Comparison of ENCODE assay signal across 15 cellular contexts in the genomic region with DNA sequence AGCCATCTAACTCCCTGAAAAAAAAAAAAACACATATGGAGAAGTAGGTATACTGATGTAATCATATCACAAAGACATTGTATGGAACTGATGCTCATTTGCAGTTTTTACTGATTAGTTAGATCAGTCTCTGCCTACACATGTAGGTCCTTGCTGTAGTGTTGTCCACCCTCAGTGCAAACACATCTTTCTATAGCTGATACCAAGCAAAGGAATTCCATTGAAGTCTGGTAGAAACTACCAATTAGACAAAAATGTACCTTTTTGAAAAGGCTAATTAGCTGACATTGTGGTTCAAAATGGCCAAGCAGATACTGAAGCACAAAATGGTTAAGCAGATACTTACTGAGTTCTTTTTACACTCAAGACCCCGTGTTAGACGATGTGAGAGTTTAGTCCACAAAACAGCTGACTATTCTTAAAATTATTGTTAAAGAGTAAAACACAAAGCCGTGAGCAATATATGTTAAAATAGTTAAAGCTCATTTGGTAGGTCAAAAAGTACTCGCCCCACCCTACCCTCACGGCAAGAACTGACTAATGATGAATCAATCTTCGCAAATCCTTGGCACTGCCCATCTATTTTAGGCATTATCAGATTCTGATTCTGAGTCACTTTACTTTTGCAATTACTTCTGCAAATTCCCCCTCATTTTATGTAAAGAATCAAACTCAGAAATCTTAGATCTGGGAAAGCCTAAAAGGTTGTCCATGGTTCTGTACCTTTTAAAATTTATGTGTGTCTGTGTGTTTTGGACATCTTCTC. TPM values are rescaled to one million over a fixed set of nuclear protein-coding genes. Genes with fewer than 3 reads are reported as not detected.
DNase-seq lines count a peak whose midpoint lies in the region; ATAC-seq and TF ChIP-seq lines count a peak whose summit lies in the region.
"Had no signal": no experiment of that assay in that cellular context is flagged by ENCODE, and none has a peak within 500 bp of the region (broad histone marks: within the 10 kb centered on the region; RNA-seq: fewer than 3 reads in every experiment).

No MANE protein-coding gene starts in this region.

- H3K4me1 Mint-ChIP-seq in nephron progenitor cell (peaks cover 15% of the 10 kb centered on the region), CD14-positive monocyte (no peaks in the 10 kb centered on the region)

- TF ChIP-seq RAD21 in HCT116 (IDR thresholded peaks at IDR 0.05; ENCODE audit: low read depth): no peak

- H3K4me3 Mint-ChIP-seq in nephron progenitor cell (no peak overlapping the region), CD14-positive monocyte (no peak overlapping the region)
- H3K4me3 Mint-ChIP-seq: activated naive CD8-positive, alpha-beta T cell had no signal

- no peak for TF ChIP-seq EP300 in stomach (IDR thresholded peaks at IDR 0.05)

- peak overlapping the region; percentile 45 for H3K9ac ChIP-seq in HCT116 (ENCODE audit: low read length)

- H4K20me1 ChIP-seq in HCT116 (ENCODE audit: insufficient read depth): no peaks in the 10 kb centered on the region

- ATAC-seq in HCT116 (peak; percentile 52), GM18909 (IDR thresholded peaks at IDR 0.05; ENCODE audit: poor library complexity, unreplicated experiment) (no peak)
- ATAC-seq: pancreas had no signal

- H3K27ac ChIP-seq in ACC112 (ENCODE audit: low read depth, low read length): peak overlapping the region; percentile 89
- peak overlapping the region; percentile 65; the same call in 1 of the 2 replicates for H3K27ac ChIP-seq in HCT116 (ENCODE audit: low read depth, low read length)
- H3K27ac ChIP-seq in stomach: no peak overlapping the region
- H3K27ac ChIP-seq: HL-60, pancreas, thoracic aorta had no signal

- intact Hi-C loops in HCT116 (cut with micrococcal nuclease): no loop called here
- intact Hi-C loops in stomach (cut with DNase I; ENCODE audit: low total_unique reads): no loop called here
- intact Hi-C loops in CD14-positive monocyte (cut with micrococcal nuclease): no loop called here

- no peaks in the 10 kb centered on the region for H3K9me2 ChIP-seq in HCT116 (ENCODE audit: insufficient read depth)

- H3K79me2 ChIP-seq in ACC112 (ENCODE audit: control insufficient read depth, insufficient read depth, low read length, unreplicated experiment) (no peaks in the 10 kb centered on the region), HCT116 (ENCODE audit: insufficient read depth, low read length) (no peaks in the 10 kb centered on the region)

- H3K27me3 Mint-ChIP-seq in nephron progenitor cell (ENCODE audit: low read depth, poor library complexity): no peaks in the 10 kb centered on the region
- peaks cover 0 to 2% (median 0%) of the 10 kb centered on the region in 3 donors for H3K27me3 Mint-ChIP-seq in CD14-positive monocyte (ENCODE audit: low read depth in 3 of 3)
- H3K27me3 Mint-ChIP-seq: activated naive CD8-positive, alpha-beta T cell had no signal

- RAD21 ChIA-PET in HCT116 (lab: Charles Lee; ENCODE audit: low non-redundant PET in 1 of 2, low total read pairs in 2 of 2, uncharacterized antibody in 2 of 2, unreplicated experiment in 2 of 2): no interaction called here

- TSS peak; percentile 80 for BruUV-seq in HCT116 (replicated peaks; lab: Mats Ljungman, UMichigan)

- no peak for DNase-seq in HCT116 (ENCODE audit: low read depth, low spot score)
- peak; percentile 21 for DNase-seq in amniotic epithelial cell (ENCODE audit: low read depth)
- peak; percentile 8 for DNase-seq in fibroblast of villous mesenchyme (ENCODE audit: low read depth)
- no peak for DNase-seq in stomach
- DNase-seq in nephron progenitor cell: no peak
- DNase-seq in CD14-positive monocyte (ENCODE audit: low spot score): no peak
- DNase-seq: activated CD8-positive, alpha-beta memory T cell treated with anti-CD3 and anti-CD28 coated beads, Interleukin-2, amount 50 U/mL, for 4 hours; foreskin melanocyte; mesendoderm; pancreas had no signal

- CTCF ChIA-PET in HCT116 (lab: Charles Lee): no interaction called here

- no peak for TF ChIP-seq CTCF in HCT116 (IDR thresholded peaks at IDR 0.05 in 2 of 3, conservative IDR thresholded peaks at IDR 0.05 in 1 of 3; ENCODE audit: borderline replicate concordance in 1 of 3, insufficient read depth in 1 of 3, low read depth in 2 of 3, low read length in 2 of 3)
- no peak for TF ChIP-seq CTCF in fibroblast of villous mesenchyme (IDR thresholded peaks at IDR 0.05; ENCODE audit: insufficient read depth, low read depth, low read length)
- TF ChIP-seq CTCF in stomach (IDR thresholded peaks at IDR 0.05): no peak
- TF ChIP-seq CTCF in nephron progenitor cell (IDR thresholded peaks at IDR 0.05): no peak
- no peak for TF ChIP-seq CTCF in CD14-positive monocyte (IDR thresholded peaks at IDR 0.05)

- no peaks in the 10 kb centered on the region for H3K9me3 ChIP-seq in HCT116 (ENCODE audit: control insufficient read depth in 1 of 2, insufficient read depth in 1 of 2, low read depth in 1 of 2, low read length in 2 of 2)
- H3K9me3 ChIP-seq in stomach: no peaks in the 10 kb centered on the region
- H3K9me3 ChIP-seq: pancreas, thoracic aorta had no signal

- 67 to 89% (median 77%) methylated on average over 6 of the region's 6 CpGs for WGBS in stomach, 5 donors

- no peaks in the 10 kb centered on the region for H3K36me3 ChIP-seq in ACC112 (ENCODE audit: insufficient read depth, low read length)
- no peaks in the 10 kb centered on the region for H3K36me3 ChIP-seq in HCT116 (ENCODE audit: control insufficient read depth in 1 of 2, insufficient read depth in 2 of 2, low read length in 2 of 2)
- H3K36me3 ChIP-seq in stomach: no peaks in the 10 kb centered on the region
- H3K36me3 ChIP-seq: pancreas, thoracic aorta had no signal

- H3K27ac Mint-ChIP-seq in nephron progenitor cell (no peak overlapping the region), CD14-positive monocyte (no peak overlapping the region)
- H3K27ac Mint-ChIP-seq: activated naive CD8-positive, alpha-beta T cell had no signal

- no peaks in the 10 kb centered on the region for H3K27me3 ChIP-seq in ACC112 (ENCODE audit: insufficient read depth, low read length)
- H3K27me3 ChIP-seq in HCT116 (ENCODE audit: insufficient read depth, low read length): no peaks in the 10 kb centered on the region
- H3K27me3 ChIP-seq in stomach: no peaks in the 10 kb centered on the region

- TF ChIP-seq POLR2A in HCT116 (IDR thresholded peaks at IDR 0.05; ENCODE audit: borderline replicate concordance, extremely low read depth, insufficient read depth, insufficient read length) (no peak), stomach (IDR thresholded peaks at IDR 0.05) (no peak)

- peaks cover 5% of the 10 kb centered on the region for H3K36me3 Mint-ChIP-seq in nephron progenitor cell (ENCODE audit: low read depth)
- H3K36me3 Mint-ChIP-seq in CD14-positive monocyte: no peaks in the 10 kb centered on the region
- H3K36me3 Mint-ChIP-seq: activated naive CD8-positive, alpha-beta T cell had no signal

- H3K9me3 Mint-ChIP-seq in nephron progenitor cell (peaks cover 6% of the 10 kb centered on the region), CD14-positive monocyte (peaks cover 0 to 2% (median 0%) of the 10 kb centered on the region in 7 donors)

- H2AFZ ChIP-seq in ACC112 (ENCODE audit: low read length, unreplicated experiment) (peak overlapping the region; percentile 30), HCT116 (ENCODE audit: low read depth, low read length, poor library complexity, severe bottlenecking) (peak overlapping the region; percentile 52)

- peak overlapping the region; percentile 81 for H3K4me2 ChIP-seq in HCT116 (ENCODE audit: low read length)

- H3K4me3 ChIP-seq in ACC112 (ENCODE audit: low read depth, low read length) (peak overlapping the region; percentile 74), HCT116 (replicated peaks in 1 of 2; ENCODE audit: low read depth in 1 of 2, low read length in 2 of 2) (peak overlapping the region in 1 of 2 experiments; percentile 24; a peak in 2 of 4 replicates), fibroblast of villous mesenchyme (ENCODE audit: low read depth, low read length) (no peak overlapping the region), stomach (no peak overlapping the region)
- H3K4me3 ChIP-seq: pancreas, thoracic aorta had no signal

- POLR2A ChIA-PET in HCT116 (lab: Charles Lee): no interaction called here

- H3K4me1 ChIP-seq in ACC112 (ENCODE audit: control insufficient read depth, insufficient read depth, low read length, unreplicated experiment) (peaks cover 49% of the 10 kb centered on the region), HCT116 (ENCODE audit: control insufficient read depth in 1 of 2, insufficient read depth in 2 of 2, low read length in 2 of 2) (peaks cover 14 to 59% of the 10 kb centered on the region in 2 experiments; a peak in 3 of 4 replicates), stomach (no peaks in the 10 kb centered on the region)
- H3K4me1 ChIP-seq: pancreas had no signal

TF ChIP-seq in HCT116, 20 proteins besides CTCF, POLR2A, EP300 and RAD21 (continues in another document):
- no peak for TF ChIP-seq EZH2 (IDR thresholded peaks at IDR 0.05)
- peak; percentile 54 for TF ChIP-seq CEBPB (IDR thresholded peaks at IDR 0.05; ENCODE audit: low read depth)
- peak; percentile 41 for TF ChIP-seq JUND (IDR thresholded peaks at IDR 0.05)
- TF ChIP-seq ZNF274 (IDR thresholded peaks at IDR 0.05; ENCODE audit: low read depth, low read length): no peak
- no peak for TF ChIP-seq ZFX (IDR thresholded peaks at IDR 0.05)
- no peak for TF ChIP-seq TCF7L2 (IDR thresholded peaks at IDR 0.05; ENCODE audit: borderline replicate concordance, extremely low read depth, insufficient read depth, insufficient read length)
- no peak for TF ChIP-seq POLR2AphosphoS5 (IDR thresholded peaks at IDR 0.05; ENCODE audit: low read depth, low read length)
- no peak for TF ChIP-seq CBX3 (IDR thresholded peaks at IDR 0.05; ENCODE audit: low read depth)
- no peak for TF ChIP-seq EZH2phosphoT487 (IDR thresholded peaks at IDR 0.05; ENCODE audit: borderline replicate concordance)
- TF ChIP-seq YY1 (IDR thresholded peaks at IDR 0.05; ENCODE audit: extremely low read depth, insufficient replicate concordance, low read depth, low read length): no peak

RNA-seq across cellular contexts. Expression of a gene that starts 40.4 kb away (rescaled TPM):
- total RNA-seq in HCT116 (2021; ENCODE audit: unreplicated experiment): 2.4 TPM
- 0.09 and 0.43 TPM in 2 replicates for polyA plus RNA-seq in HCT116 (2012)
- 0.32 and 1.7 TPM in 2 replicates for total RNA-seq in fibroblast of villous mesenchyme
- 10 to 100 TPM in 3 of 5 donors, 1 to 10 TPM in 1, under 1 TPM in 1; 0.58 to 30.8 (median 10.5) TPM for total RNA-seq in stomach
- 10 to 100 TPM in 1 of 3 donors, 1 to 10 TPM in 1, under 1 TPM in 1; 1.00 to 19.0 (median 2.6) TPM for polyA plus RNA-seq in stomach
- polyA plus RNA-seq in CD14-positive monocyte: not detected

RNA-seq across cellular contexts. Expression of a gene that starts 41.8 kb away (rescaled TPM):
- total RNA-seq in HCT116 (2021; ENCODE audit: unreplicated experiment) (29.4 TPM), fibroblast of villous mesenchyme (30.0 and 47.1 TPM in 2 replicates), stomach (100 to 1,000 TPM in 1 of 5 donors, 10 to 100 TPM in 4; 26.1 to 160 (median 76.8) TPM)
- polyA plus RNA-seq in HCT116 (2012): 5.4 and 7.7 TPM in 2 replicates
- polyA plus RNA-seq in stomach (10 to 100 TPM in 1 of 3 donors, 1 to 10 TPM in 2; 5.5 to 39.3 (median 6.0) TPM), CD14-positive monocyte (not detected)

Comparison
In these comparisons a context has a peak if more than half of its experiments do, and no peak if none do; other contexts are left out.
1. H3K27ac ChIP-seq: peak in ACC112 (single experiment) and HCT116 (single experiment); none in stomach (0 of 5).
2. DNase-seq: peak in amniotic epithelial cell (single experiment) and fibroblast of villous mesenchyme (single experiment); none in HCT116 (single experiment), stomach (single experiment), nephron progenitor cell (single experiment) and CD14-positive monocyte (single experiment).